Comparison of ENCODE assay signal across 26 cellular contexts in the genomic region with DNA sequence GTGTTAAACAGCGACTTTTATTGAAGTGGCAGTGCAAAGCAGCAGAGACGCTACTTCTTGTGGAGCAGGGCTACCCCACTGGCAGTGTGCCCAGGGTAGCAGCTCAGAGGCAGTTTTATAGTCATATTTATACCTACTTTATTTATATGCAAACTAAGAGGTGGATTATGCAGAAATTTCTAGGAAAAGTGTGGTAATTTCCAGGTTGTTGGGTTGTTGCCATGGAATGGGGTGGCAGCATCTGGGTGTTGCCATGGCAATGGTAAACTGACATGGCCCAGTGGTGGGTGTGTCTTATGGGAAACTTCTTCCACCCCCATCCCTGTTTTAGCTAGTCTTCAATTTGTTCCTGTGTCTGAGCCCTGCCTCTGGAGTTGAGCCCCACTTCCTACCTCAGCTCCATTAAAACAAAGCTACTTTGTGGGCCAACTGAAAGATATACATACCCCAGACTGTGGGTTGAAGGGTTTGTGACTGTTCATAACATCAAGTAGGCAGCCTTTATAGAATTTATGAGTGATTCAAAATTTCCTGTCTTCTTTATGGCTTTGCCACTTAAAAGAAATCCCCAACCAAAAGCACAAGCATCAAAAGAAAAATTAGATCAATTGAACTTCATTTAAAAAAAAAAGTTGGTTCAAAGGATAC.
"Had no signal": no experiment of that assay in that cellular context is flagged by ENCODE, and none has a peak within 500 bp of the region (broad histone marks: within the 10 kb centered on the region; RNA-seq: fewer than 3 reads in every experiment).

No MANE protein-coding gene starts in this region.

- H3K36me3 ChIP-seq: esophagus squamous epithelium, heart right ventricle, left lung, ovary, sigmoid colon, tibial artery had no signal

- H3K9me3 ChIP-seq: esophagus squamous epithelium, heart right ventricle, left lung, ovary, psoas muscle, sigmoid colon, testis, tibial artery had no signal

- H3K27ac ChIP-seq: coronary artery, esophagus squamous epithelium, heart right ventricle, left lung, ovary, psoas muscle, sigmoid colon, testis, tibial artery had no signal

- H3K4me1 ChIP-seq: esophagus squamous epithelium, heart right ventricle, left lung, psoas muscle, sigmoid colon, testis, tibial artery had no signal

- DNase-seq: dermis blood vessel endothelial cell; effector memory CD4-positive, alpha-beta T cell; esophagus squamous epithelium; foreskin melanocyte; glutamatergic neuron; heart right ventricle; hippocampal formation; left cardiac atrium; left lung; mammary epithelial cell; mesendoderm; midbrain; naive thymus-derived CD8-positive, alpha-beta T cell; occipital lobe; ovary; posterior cingulate gyrus; psoas muscle; right cardiac atrium; sigmoid colon; stimulated activated CD4-positive, alpha-beta T cell treated with anti-CD3 and anti-CD28 coated beads, Interleukin-4, amount 100 ng/mL, for 4 hours; stimulated activated naive CD8-positive, alpha-beta T cell treated with anti-CD3 and anti-CD28 coated beads, Interleukin-15, Interleukin-2, amounts not matched to agents 100 U/mL and 50 U/mL, for 24 hours; substantia nigra; testis; tibial artery had no signal

- ATAC-seq: heart right ventricle; left lung; psoas muscle; right cardiac atrium; stimulated activated memory B cell treated with anti-CD40 and anti-IgM and Interleukin-4, amounts not matched to agents 10 μg/mL and 1 μg/mL and 100 μg/mL, for 72 hours; stimulated activated naive CD8-positive, alpha-beta T cell treated with anti-CD3 and anti-CD28 coated beads, Interleukin-15, Interleukin-2, amounts not matched to agents 100 U/mL and 50 U/mL, for 24 hours had no signal

- H3K4me3 ChIP-seq: coronary artery, esophagus squamous epithelium, heart right ventricle, left lung, ovary, psoas muscle, sigmoid colon, testis, tibial artery had no signal

- H3K27me3 ChIP-seq: esophagus squamous epithelium, heart right ventricle, left lung, ovary, sigmoid colon, testis, tibial artery had no signal
